Comparison of ENCODE assay signal across 8 cellular contexts in the genomic region with DNA sequence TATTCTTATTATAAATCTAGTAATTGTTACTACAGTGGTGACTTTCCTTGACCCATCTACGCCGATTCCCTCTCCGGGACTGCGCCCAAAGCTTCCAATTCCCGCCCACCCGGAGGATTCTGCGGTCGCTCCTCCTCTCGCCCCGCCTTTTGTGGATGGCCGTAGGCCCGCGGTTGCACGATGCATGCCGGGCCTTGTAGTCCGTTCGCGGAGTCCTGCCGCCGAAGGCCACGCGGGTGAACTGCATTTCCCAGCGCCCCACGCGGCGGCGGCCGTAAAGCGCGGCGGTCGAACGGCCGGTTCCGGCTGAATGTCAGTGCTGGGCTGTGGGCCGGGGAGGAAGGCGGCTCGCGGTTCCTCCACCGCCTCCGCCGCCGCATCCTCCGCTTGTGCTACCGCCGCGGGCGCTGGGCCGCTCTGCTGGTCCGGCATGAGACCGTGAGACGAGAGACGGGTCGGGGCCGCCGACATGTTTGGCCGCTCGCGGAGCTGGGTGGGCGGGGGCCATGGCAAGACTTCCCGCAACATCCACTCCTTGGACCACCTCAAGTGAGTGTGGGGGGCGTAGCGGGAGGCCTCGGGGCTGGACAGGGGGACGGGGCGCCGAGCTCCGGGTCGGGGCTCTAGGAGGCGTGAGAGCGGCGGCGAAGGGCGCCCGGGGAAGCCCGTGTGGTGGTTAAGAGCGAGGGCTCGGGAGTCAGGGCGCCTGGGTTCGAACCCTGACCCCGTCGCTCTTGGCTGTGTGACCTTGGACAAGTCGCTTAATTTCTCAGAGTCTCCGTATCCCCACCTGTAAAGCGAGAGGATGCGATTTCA. TPM values are rescaled to one million over a fixed set of nuclear protein-coding genes. Genes with fewer than 3 reads are reported as not detected.
DNase-seq lines count a peak whose midpoint lies in the region; ATAC-seq, FAIRE-seq and TF ChIP-seq lines count a peak whose summit lies in the region.

A gene with protein sequence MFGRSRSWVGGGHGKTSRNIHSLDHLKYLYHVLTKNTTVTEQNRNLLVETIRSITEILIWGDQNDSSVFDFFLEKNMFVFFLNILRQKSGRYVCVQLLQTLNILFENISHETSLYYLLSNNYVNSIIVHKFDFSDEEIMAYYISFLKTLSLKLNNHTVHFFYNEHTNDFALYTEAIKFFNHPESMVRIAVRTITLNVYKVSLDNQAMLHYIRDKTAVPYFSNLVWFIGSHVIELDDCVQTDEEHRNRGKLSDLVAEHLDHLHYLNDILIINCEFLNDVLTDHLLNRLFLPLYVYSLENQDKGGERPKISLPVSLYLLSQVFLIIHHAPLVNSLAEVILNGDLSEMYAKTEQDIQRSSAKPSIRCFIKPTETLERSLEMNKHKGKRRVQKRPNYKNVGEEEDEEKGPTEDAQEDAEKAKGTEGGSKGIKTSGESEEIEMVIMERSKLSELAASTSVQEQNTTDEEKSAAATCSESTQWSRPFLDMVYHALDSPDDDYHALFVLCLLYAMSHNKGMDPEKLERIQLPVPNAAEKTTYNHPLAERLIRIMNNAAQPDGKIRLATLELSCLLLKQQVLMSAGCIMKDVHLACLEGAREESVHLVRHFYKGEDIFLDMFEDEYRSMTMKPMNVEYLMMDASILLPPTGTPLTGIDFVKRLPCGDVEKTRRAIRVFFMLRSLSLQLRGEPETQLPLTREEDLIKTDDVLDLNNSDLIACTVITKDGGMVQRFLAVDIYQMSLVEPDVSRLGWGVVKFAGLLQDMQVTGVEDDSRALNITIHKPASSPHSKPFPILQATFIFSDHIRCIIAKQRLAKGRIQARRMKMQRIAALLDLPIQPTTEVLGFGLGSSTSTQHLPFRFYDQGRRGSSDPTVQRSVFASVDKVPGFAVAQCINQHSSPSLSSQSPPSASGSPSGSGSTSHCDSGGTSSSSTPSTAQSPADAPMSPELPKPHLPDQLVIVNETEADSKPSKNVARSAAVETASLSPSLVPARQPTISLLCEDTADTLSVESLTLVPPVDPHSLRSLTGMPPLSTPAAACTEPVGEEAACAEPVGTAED (plus strand): TSS at position 316 of the 816 bp plus-strand sequence. CDS start 154 bp downstream, at position 470.

- H3K4me2 ChIP-seq in Loucy (ENCODE audit: low read depth, low read length, poor library complexity, severe bottlenecking): peak within 1 kb of the TSS; percentile 77

- peaks cover 28% of the 10 kb centered on the region for H3K4me1 ChIP-seq in Loucy (ENCODE audit: insufficient read depth, low read length, poor library complexity, severe bottlenecking)
- H3K4me1 ChIP-seq in RWPE2 (ENCODE audit: insufficient read depth, poor library complexity, severe bottlenecking): peaks cover 17% of the 10 kb centered on the region

- peaks cover 2% of the 10 kb centered on the region; the same call in 1 of the 2 replicates for H3F3A ChIP-seq in Loucy (ENCODE audit: low read depth)

- no peaks in the 10 kb centered on the region for H3K36me3 ChIP-seq in Loucy (ENCODE audit: insufficient read depth, low read length)
- 0 out of 2 replicates have a peak, but pooled peaks cover 4% of the 10 kb centered on the region for H3K36me3 ChIP-seq in RWPE2 (ENCODE audit: low read depth)

- H3K27me3 ChIP-seq in Loucy (ENCODE audit: insufficient read depth, low read length, poor library complexity, severe bottlenecking) (no peaks in the 10 kb centered on the region), RWPE2 (ENCODE audit: insufficient read depth, poor library complexity, severe bottlenecking) (no peaks in the 10 kb centered on the region)

- H3K79me2 ChIP-seq in Loucy (ENCODE audit: insufficient read depth, low read length): peaks cover 43% of the 10 kb centered on the region; the same call in 1 of the 2 replicates

- H3K9me2 ChIP-seq in Loucy (replicated peaks; ENCODE audit: low read depth, low read length): no peaks in the 10 kb centered on the region

- no peaks in the 10 kb centered on the region for H3K27me3 Mint-ChIP-seq in activated T-helper 17 cell treated with anti-CD3 and anti-CD28 coated beads, Interleukin-2, amount 50 U/mL, for 72 hours
- H3K27me3 Mint-ChIP-seq in naive thymus-derived CD8-positive, alpha-beta T cell: no peaks in the 10 kb centered on the region
- no peaks in the 10 kb centered on the region for H3K27me3 Mint-ChIP-seq in stimulated activated naive B cell treated with anti-CD40 and anti-IgM and Interleukin-4, amounts not matched to agents 10 μg/mL and 1 μg/mL and 100 μg/mL, for 72 hours

- ATAC-seq in RWPE2 (ENCODE audit: low read depth): peak; percentile 79
- peak; percentile 84 for ATAC-seq in activated T-helper 17 cell treated with anti-CD3 and anti-CD28 coated beads, Interleukin-2, amount 50 U/mL, for 72 hours (replicated peaks)
- ATAC-seq in naive thymus-derived CD8-positive, alpha-beta T cell: peak; percentile 68 to 75
- ATAC-seq in stimulated activated naive B cell treated with anti-CD40 and anti-IgM and Interleukin-4, amounts not matched to agents 10 μg/mL and 1 μg/mL and 100 μg/mL, for 72 hours (replicated peaks): peak; percentile 76 to 78

- H4K20me1 ChIP-seq in Loucy (ENCODE audit: insufficient read depth, low read length, poor library complexity, severe bottlenecking): peaks cover 11% of the 10 kb centered on the region

- peak within 1 kb of the TSS; percentile 76 for H3K9ac ChIP-seq in Loucy (ENCODE audit: low read depth, low read length, poor library complexity, severe bottlenecking)

- peak within 1 kb of the TSS; percentile 86 for H3K27ac Mint-ChIP-seq in activated T-helper 17 cell treated with anti-CD3 and anti-CD28 coated beads, Interleukin-2, amount 50 U/mL, for 72 hours
- peak within 1 kb of the TSS; percentile 35 to 93 (median 88) for H3K27ac Mint-ChIP-seq in naive thymus-derived CD8-positive, alpha-beta T cell
- peak within 1 kb of the TSS; percentile 98 for H3K27ac Mint-ChIP-seq in stimulated activated naive B cell treated with anti-CD40 and anti-IgM and Interleukin-4, amounts not matched to agents 10 μg/mL and 1 μg/mL and 100 μg/mL, for 72 hours

- DNase-seq in ELF-1 (ENCODE audit: low read depth, low spot score) (peak; percentile 97), H54 (ENCODE audit: insufficient read length, low spot score) (peak; percentile 92), RWPE2 (ENCODE audit: low spot score) (peak; percentile 97), fibroblast of mammary gland (ENCODE audit: low read depth) (peak; percentile 96)
- peak; percentile 90 to 95 (median 94) for DNase-seq in naive thymus-derived CD8-positive, alpha-beta T cell
- DNase-seq in stimulated activated naive B cell treated with anti-CD40 and anti-IgM and Interleukin-4, amounts not matched to agents 10 μg/mL and 1 μg/mL and 100 μg/mL, for 72 hours: peak; percentile 96

- H2AFZ ChIP-seq in Loucy (ENCODE audit: low read length): peak within 1 kb of the TSS; percentile 60; the same call in 1 of the 2 replicates

- POLR2A ChIA-PET in naive thymus-derived CD8-positive, alpha-beta T cell (lab: Charles Lee): interaction anchor here (0.5 to 2.0 kb wide), 4 partner anchors 10 to 642 kb away, joined by 3 to 7 read pairs (median 6); a partner anchor contains a TSS

- H3K9me3 Mint-ChIP-seq in activated T-helper 17 cell treated with anti-CD3 and anti-CD28 coated beads, Interleukin-2, amount 50 U/mL, for 72 hours: no peaks in the 10 kb centered on the region
- no peaks in the 10 kb centered on the region for H3K9me3 Mint-ChIP-seq in naive thymus-derived CD8-positive, alpha-beta T cell
- no peaks in the 10 kb centered on the region for H3K9me3 Mint-ChIP-seq in stimulated activated naive B cell treated with anti-CD40 and anti-IgM and Interleukin-4, amounts not matched to agents 10 μg/mL and 1 μg/mL and 100 μg/mL, for 72 hours

- peak within 1 kb of the TSS; percentile 34 for H3K27ac ChIP-seq in RWPE2 (ENCODE audit: poor library complexity, severe bottlenecking)

- TF ChIP-seq CTCF in Loucy (conservative IDR thresholded peaks at IDR 0.05; ENCODE audit: low read length) (no peak), RWPE2 (IDR thresholded peaks at IDR 0.05; ENCODE audit: poor library complexity, severe bottlenecking) (no peak), fibroblast of mammary gland (conservative IDR thresholded peaks at IDR 0.05; ENCODE audit: control insufficient read depth, insufficient read depth, low read depth, low read length) (no peak)

- no peak for FAIRE-seq in H54 (lab: Jason Lieb, UNC)

- H3K4me1 Mint-ChIP-seq in activated T-helper 17 cell treated with anti-CD3 and anti-CD28 coated beads, Interleukin-2, amount 50 U/mL, for 72 hours: peaks cover 35% of the 10 kb centered on the region
- peaks cover 31 to 80% (median 77%) of the 10 kb centered on the region in 4 donors for H3K4me1 Mint-ChIP-seq in naive thymus-derived CD8-positive, alpha-beta T cell
- peaks cover 55 to 78% of the 10 kb centered on the region in 2 donors for H3K4me1 Mint-ChIP-seq in stimulated activated naive B cell treated with anti-CD40 and anti-IgM and Interleukin-4, amounts not matched to agents 10 μg/mL and 1 μg/mL and 100 μg/mL, for 72 hours

- peaks cover 14% of the 10 kb centered on the region for H3K36me3 Mint-ChIP-seq in activated T-helper 17 cell treated with anti-CD3 and anti-CD28 coated beads, Interleukin-2, amount 50 U/mL, for 72 hours (ENCODE audit: low read depth)
- peaks cover 0 to 3% (median 0%) of the 10 kb centered on the region in 3 donors for H3K36me3 Mint-ChIP-seq in naive thymus-derived CD8-positive, alpha-beta T cell
- peaks cover 21 to 31% of the 10 kb centered on the region in 2 donors for H3K36me3 Mint-ChIP-seq in stimulated activated naive B cell treated with anti-CD40 and anti-IgM and Interleukin-4, amounts not matched to agents 10 μg/mL and 1 μg/mL and 100 μg/mL, for 72 hours

- H3K4me3 ChIP-seq in Loucy (ENCODE audit: low read length, poor library complexity, severe bottlenecking): peak within 1 kb of the TSS; percentile 82
- H3K4me3 ChIP-seq in RWPE2 (ENCODE audit: severe bottlenecking): peak within 1 kb of the TSS; percentile 50
- peak within 1 kb of the TSS; percentile 84 for H3K4me3 ChIP-seq in fibroblast of mammary gland (ENCODE audit: control insufficient read depth, low read depth, low read length)

- TF ChIP-seq POLR2A in H54 (IDR thresholded peaks at IDR 0.05; ENCODE audit: low read depth, low read length): peak; percentile 95

- H3K9me3 ChIP-seq in Loucy (ENCODE audit: insufficient read depth, low read depth, low read length): no peaks in the 10 kb centered on the region
- H3K9me3 ChIP-seq in RWPE2 (ENCODE audit: severe bottlenecking): no peaks in the 10 kb centered on the region

- H3K4me3 Mint-ChIP-seq in activated T-helper 17 cell treated with anti-CD3 and anti-CD28 coated beads, Interleukin-2, amount 50 U/mL, for 72 hours: peak within 1 kb of the TSS; percentile 91
- H3K4me3 Mint-ChIP-seq in naive thymus-derived CD8-positive, alpha-beta T cell: peak within 1 kb of the TSS; percentile 85 to 95 (median 90)
- H3K4me3 Mint-ChIP-seq in stimulated activated naive B cell treated with anti-CD40 and anti-IgM and Interleukin-4, amounts not matched to agents 10 μg/mL and 1 μg/mL and 100 μg/mL, for 72 hours: peak within 1 kb of the TSS; percentile 94 to 99

RNA-seq across cellular contexts. Expression of the gene that starts here (rescaled TPM):
- total RNA-seq in activated T-helper 17 cell treated with anti-CD3 and anti-CD28 coated beads, Interleukin-2, amount 50 U/mL, for 72 hours: 10 to 100 TPM; 24.3 to 24.8 TPM
- total RNA-seq in naive thymus-derived CD8-positive, alpha-beta T cell: 10 to 100 TPM; 24.8 to 28.8 TPM
- polyA plus RNA-seq in naive thymus-derived CD8-positive, alpha-beta T cell: 10 to 100 TPM in 2 of 3 donors, 1 to 10 TPM in 1; 8.5 to 19.4 (median 18.4) TPM

Comparison
In these comparisons a context has a peak if more than half of its experiments do, and no peak if none do; other contexts are left out.
1. Peak in every context shown above with its lines: DNase-seq, ATAC-seq, H3K4me3 ChIP-seq and H3K27ac ChIP-seq.